ENCODE assay signal across 1 cellular context in genomic region chr7:150756858-150757257, GRCh38.
TF ChIP-seq lines count a peak whose summit lies in the region.

No MANE protein-coding gene starts in this region.

TF ChIP-seq in HepG2, 621 proteins besides CTCF, POLR2A, EP300 and RAD21:
- TF ChIP-seq STAG1 (CRISPR knock-in tag; IDR thresholded peaks at IDR 0.05) (peak; percentile 50), ZNF251 (CRISPR knock-in tag; IDR thresholded peaks at IDR 0.05) (no peak), XRCC5 (optimal IDR thresholded peaks at IDR 0.05; ENCODE audit: low read length) (no peak), ZFY (CRISPR knock-in tag; IDR thresholded peaks at IDR 0.05) (no peak), SMC3 (IDR thresholded peaks at IDR 0.05; ENCODE audit: low read length) (peak; percentile 28; the same call in 1 of the 2 replicates), PTBP1 (IDR thresholded peaks at IDR 0.05; ENCODE audit: low read depth, low read length, poor library complexity, severe bottlenecking) (no peak), ZNF850 (CRISPR knock-in tag; conservative IDR thresholded peaks at IDR 0.05) (no peak)
